ENCODE assay signal across 8 cellular contexts in genomic region chr1:114755006-114755936, GRCh38. TPM values are rescaled to one million over a fixed set of nuclear protein-coding genes. Genes with fewer than 3 reads are reported as not detected.
DNase-seq lines count a peak whose midpoint lies in the region; ATAC-seq and TF ChIP-seq lines count a peak whose summit lies in the region.

No MANE protein-coding gene starts in this region.

- POLR2A ChIA-PET in WTC11 (lab: Charles Lee): no interaction called here

- no peaks in the 10 kb centered on the region for H3K9me3 ChIP-seq in heart left ventricle

- H3K27me3 Mint-ChIP-seq in WTC11 (ENCODE audit: low read depth) (no peaks in the 10 kb centered on the region), immature natural killer cell (ENCODE audit: low read depth in 3 of 3) (peaks cover 8 to 15% (median 10%) of the 10 kb centered on the region in 3 donors), type B pancreatic cell (no peaks in the 10 kb centered on the region)

- H3K36me3 ChIP-seq in heart left ventricle: peaks cover 0 to 6% (median 0%) of the 10 kb centered on the region in 9 donors

- H3K4me1 ChIP-seq in heart left ventricle: peaks cover 28 to 75% (median 65%) of the 10 kb centered on the region in 12 donors

- peaks cover 9% of the 10 kb centered on the region for H3K9me3 Mint-ChIP-seq in WTC11
- no peaks in the 10 kb centered on the region for H3K9me3 Mint-ChIP-seq in immature natural killer cell
- peaks cover 5% of the 10 kb centered on the region for H3K9me3 Mint-ChIP-seq in type B pancreatic cell

- TF ChIP-seq CTCF in heart left ventricle (IDR thresholded peaks at IDR 0.05) (no peak), WTC11 (IDR thresholded peaks at IDR 0.05) (no peak), type B pancreatic cell (conservative IDR thresholded peaks at IDR 0.05) (no peak)

- H3K4me1 Mint-ChIP-seq in WTC11 (peaks cover 61% of the 10 kb centered on the region), immature natural killer cell (peaks cover 79 to 84% of the 10 kb centered on the region in 2 donors), type B pancreatic cell (ENCODE audit: unreplicated experiment) (peaks cover 57% of the 10 kb centered on the region)

- H3K27ac Mint-ChIP-seq in WTC11 (peak overlapping the region; percentile 72), immature natural killer cell (peak overlapping the region; percentile 98 to 100 (median 99)), type B pancreatic cell (peak overlapping the region; percentile 100)

- H3K36me3 Mint-ChIP-seq in WTC11 (peaks cover 17% of the 10 kb centered on the region), immature natural killer cell (peaks cover 0 to 4% (median 3%) of the 10 kb centered on the region in 3 donors), type B pancreatic cell (peaks cover 4% of the 10 kb centered on the region)

- CTCF ChIA-PET in WTC11 (lab: Charles Lee): no interaction called here

- H3K27ac ChIP-seq in heart left ventricle: peak overlapping the region in 10 of 12 donors; percentile 12 to 100 (median 99)

- intact Hi-C loops in heart left ventricle (cut with DNase I): loop anchor here in 5 of 10 donors (5.0 to 10.0 kb wide), 3 partner anchors 38 to 243 kb away; partner anchors contain the start of genes BCAS2 (in 3 of the 5), NRAS (in 2 of the 5) and TRIM33 (in 1 of the 5)
- intact Hi-C loops in left cardiac atrium (cut with DNase I): loop anchor here in 1 of 2 donors (10.0 kb wide), 1 partner anchor 170 kb away; the partner anchor contains the start of gene BCAS2

- H3K4me3 ChIP-seq in heart left ventricle: peak overlapping the region in 10 of 12 donors; percentile 81 to 99 (median 91)

- no peak for TF ChIP-seq POLR2A in heart left ventricle (IDR thresholded peaks at IDR 0.05)

- H3K4me3 Mint-ChIP-seq in WTC11 (peak overlapping the region; percentile 99), immature natural killer cell (peak overlapping the region; percentile 99 to 100 (median 99)), type B pancreatic cell (peak overlapping the region; percentile 97)

- DNase-seq in heart left ventricle: no peak
- no peak for DNase-seq in left cardiac atrium
- no peak for DNase-seq in WTC11 (ENCODE audit: low spot score)
- DNase-seq in immature natural killer cell: no peak
- no peak for DNase-seq in type B pancreatic cell (ENCODE audit: extremely low spot score, unreplicated experiment)
- no peak for DNase-seq in amniotic stem cell (lab: John Stamatoyannopoulos, UW)
- DNase-seq in NCI-H2107 (lab: John Stamatoyannopoulos, UW): no peak

- no peaks in the 10 kb centered on the region for H3K27me3 ChIP-seq in heart left ventricle

- 39 to 52% (median 41%) methylated on average over 7 of the region's 7 CpGs for WGBS in heart left ventricle, 4 donors

- ATAC-seq in heart left ventricle (no peak), left cardiac atrium (no peak), WTC11 (no peak), GM18907 (IDR thresholded peaks at IDR 0.05; ENCODE audit: unreplicated experiment) (no peak)

TF ChIP-seq in WTC11, 78 proteins besides CTCF, POLR2A, EP300 and RAD21:
- no peak for TF ChIP-seq ZBTB21 (CRISPR knock-in tag; IDR thresholded peaks at IDR 0.05; ENCODE audit: borderline replicate concordance)
- TF ChIP-seq, protein P1, sequence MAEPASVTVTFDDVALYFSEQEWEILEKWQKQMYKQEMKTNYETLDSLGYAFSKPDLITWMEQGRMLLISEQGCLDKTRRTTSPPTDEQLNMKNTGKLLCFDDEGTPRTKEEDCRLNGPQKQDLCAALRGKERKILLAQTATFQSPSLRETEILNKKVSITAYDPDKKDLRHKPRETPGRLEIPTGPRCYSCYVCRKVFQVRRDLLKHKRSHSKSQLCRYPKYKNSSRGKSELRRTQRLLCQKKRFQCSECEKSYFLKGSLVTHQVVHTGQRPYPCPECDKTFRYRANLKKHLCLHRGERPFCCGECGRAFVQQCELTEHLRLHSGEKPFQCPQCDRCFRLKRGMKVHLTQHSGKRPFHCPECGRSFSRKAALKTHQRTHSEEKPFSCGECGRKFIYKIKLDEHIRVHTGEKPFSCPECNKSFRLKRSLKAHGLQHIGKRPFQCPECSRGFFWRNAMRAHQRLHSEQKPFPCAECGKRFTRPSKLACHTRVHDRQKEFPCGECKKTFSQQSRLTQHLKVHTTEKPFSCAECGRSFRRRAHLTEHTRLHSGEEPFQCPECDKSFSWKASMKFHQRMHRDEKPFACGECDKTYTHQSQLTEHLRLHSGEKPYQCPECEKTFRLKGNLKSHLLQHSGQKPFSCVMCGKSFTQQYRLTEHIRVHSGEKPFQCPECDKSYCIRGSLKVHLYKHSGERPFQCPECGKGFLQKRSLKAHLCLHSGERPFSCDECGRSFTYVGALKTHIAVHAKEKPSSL (CRISPR knock-in tag; conservative IDR thresholded peaks at IDR 0.05): no peak

RNA-seq across cellular contexts. Expression of gene CSDE1, which starts 2.5 kb away (rescaled TPM):
- total RNA-seq in heart left ventricle (1,000 to 10,000 TPM in 2 of 9 donors, 100 to 1,000 TPM in 7; 714 to 1,317 (median 905) TPM), left cardiac atrium (100 to 1,000 TPM; 622 to 652 TPM), WTC11 (2021) (587 to 595 TPM (median 591 TPM) in 3 replicates), type B pancreatic cell (ENCODE audit: low replicate concordance) (532 and 538 TPM in 2 replicates)
- polyA plus RNA-seq in heart left ventricle (100 to 1,000 TPM; 177 to 381 TPM), immature natural killer cell (100 to 1,000 TPM; 223 to 269 (median 257) TPM)

RNA-seq across cellular contexts. Expression of gene SIKE1, which starts 25.2 kb away (rescaled TPM):
- total RNA-seq in heart left ventricle (10 to 100 TPM; 22.1 to 41.7 (median 34.2) TPM), left cardiac atrium (10 to 100 TPM; 33.2 to 34.9 TPM), WTC11 (2021) (65.2 to 75.2 TPM (median 68.7 TPM) in 3 replicates), type B pancreatic cell (ENCODE audit: low replicate concordance) (64.6 and 69.1 TPM in 2 replicates)
- polyA plus RNA-seq in heart left ventricle (10 to 100 TPM; 20.4 to 29.0 TPM), immature natural killer cell (10 to 100 TPM; 32.8 to 50.4 (median 37.9) TPM)

RNA-seq across cellular contexts. Expression of gene NRAS, which starts 38.7 kb away (rescaled TPM):
- 10 to 100 TPM in 5 of 9 donors, 1 to 10 TPM in 4; 7.1 to 25.7 (median 10.2) TPM for total RNA-seq in heart left ventricle
- polyA plus RNA-seq in heart left ventricle: 10 to 100 TPM in 1 of 2 donors, 1 to 10 TPM in 1; 4.2 to 19.1 TPM
- total RNA-seq in left cardiac atrium: 10 to 100 TPM in 1 of 2 donors, 1 to 10 TPM in 1; 9.6 to 17.4 TPM
- total RNA-seq in WTC11 (2021): 53.5 to 63.4 TPM (median 59.0 TPM) in 3 replicates
- polyA plus RNA-seq in immature natural killer cell: 10 to 100 TPM; 34.0 to 35.6 (median 34.9) TPM
- total RNA-seq in type B pancreatic cell (ENCODE audit: low replicate concordance): 49.4 and 54.8 TPM in 2 replicates

RNA-seq across cellular contexts. Expression of gene AMPD1, which starts 59.9 kb away (rescaled TPM):
- total RNA-seq in heart left ventricle: not detected
- polyA plus RNA-seq in heart left ventricle: not detected
- not detected for total RNA-seq in left cardiac atrium
- not detected in 3 replicates for total RNA-seq in WTC11 (2021)
- not detected for polyA plus RNA-seq in immature natural killer cell
- not detected in 2 replicates for total RNA-seq in type B pancreatic cell (ENCODE audit: low replicate concordance)
